In genomic region chr11:46366260-46366659, GRCh38 we compare ENCODE assay signal across 20 cellular contexts. TPM values are rescaled to one million over a fixed set of nuclear protein-coding genes. Genes with fewer than 3 reads are reported as not detected.
"Had no signal": no experiment of that assay in that cellular context is flagged by ENCODE, and none has a peak within 500 bp of the region (broad histone marks: within the 10 kb centered on the region; RNA-seq: fewer than 3 reads in every experiment).

No MANE protein-coding gene starts in this region.

- H3K27me3 Mint-ChIP-seq: activated CD4-positive, alpha-beta memory T cell treated with anti-CD3 and anti-CD28 coated beads for 36 hours; activated CD4-positive, alpha-beta T cell treated with anti-CD3 and anti-CD28 coated beads for 36 hours; natural killer cell treated with Interleukin-12 subunit alpha and Interleukin-12 subunit beta and Interleukin-15 and Interleukin-18, amount 100 ng/mL, for 72 hours had no signal

- H3K27me3 ChIP-seq: ascending aorta, esophagus muscularis mucosa, transverse colon had no signal

- H3K27ac Mint-ChIP-seq: T-helper 2 cell treated with Interferon-gamma antibody and Interleukin-4, amounts not matched to agents 5 μg/mL and 100 μg/mL, for 36 hours had no signal

- ATAC-seq: activated CD4-positive, alpha-beta T cell treated with anti-CD3 and anti-CD28 coated beads for 36 hours; natural killer cell treated with Interleukin-12 subunit alpha and Interleukin-12 subunit beta and Interleukin-15 and Interleukin-18, amount 100 ng/mL, for 72 hours had no signal

- H3K4me3 Mint-ChIP-seq: activated CD4-positive, alpha-beta memory T cell treated with anti-CD3 and anti-CD28 coated beads for 36 hours; activated CD4-positive, alpha-beta T cell treated with anti-CD3 and anti-CD28 coated beads for 36 hours; activated naive CD4-positive, alpha-beta T cell treated with anti-CD3 and anti-CD28 coated beads for 36 hours; activated T-cell treated with anti-CD3 and anti-CD28 coated beads, Interleukin-2, amount 50 U/mL, for 4 hours; mesothelial cell of epicardium; natural killer cell treated with Interleukin-12 subunit alpha and Interleukin-12 subunit beta and Interleukin-15 and Interleukin-18, amount 100 ng/mL, for 72 hours; T-helper 2 cell treated with Interferon-gamma antibody and Interleukin-4, amounts not matched to agents 5 μg/mL and 100 μg/mL, for 36 hours had no signal

- H3K4me3 ChIP-seq: ascending aorta, esophagus muscularis mucosa, transverse colon had no signal

- FAIRE-seq: endothelial cell of umbilical vein, TTC549 had no signal

- DNase-seq: activated CD4-positive, alpha-beta memory T cell treated with anti-CD3 and anti-CD28 coated beads for 36 hours; activated CD4-positive, alpha-beta T cell treated with anti-CD3 and anti-CD28 coated beads for 36 hours; activated naive CD4-positive, alpha-beta T cell treated with anti-CD3 and anti-CD28 coated beads for 36 hours; activated T-cell treated with anti-CD3 and anti-CD28 coated beads, Interleukin-2, amount 50 U/mL, for 4 hours; effector memory CD4-positive, alpha-beta T cell; immature natural killer cell; occipital lobe; stimulated activated CD4-positive, alpha-beta T cell treated with anti-CD3 and anti-CD28 coated beads, Interleukin-12 subunit alpha, Interleukin-12 subunit beta, amount 100 ng/mL, for 4 hours; stimulated activated CD4-positive, alpha-beta T cell treated with anti-CD3 and anti-CD28 coated beads, Interleukin-1b, Interleukin-23, amount 100 ng/mL, for 48 hours; stimulated activated CD8-positive, alpha-beta memory T cell treated with anti-CD3 and anti-CD28 coated beads, Interleukin-4, amount 100 ng/mL, for 48 hours; stimulated activated naive CD4-positive, alpha-beta T cell; transverse colon had no signal

- H3K36me3 ChIP-seq: transverse colon had no signal

- H3K9me3 ChIP-seq: ascending aorta, esophagus muscularis mucosa, transverse colon had no signal

- H3K27ac ChIP-seq: ascending aorta, transverse colon had no signal

- H3K36me3 Mint-ChIP-seq: natural killer cell treated with Interleukin-12 subunit alpha and Interleukin-12 subunit beta and Interleukin-15 and Interleukin-18, amount 100 ng/mL, for 72 hours had no signal

RNA-seq across cellular contexts. Expression of gene CHRM4, which starts 25.3 kb away (rescaled TPM):
- total RNA-seq: activated CD4-positive, alpha-beta memory T cell treated with anti-CD3 and anti-CD28 coated beads for 36 hours; activated naive CD4-positive, alpha-beta T cell treated with anti-CD3 and anti-CD28 coated beads for 36 hours; ascending aorta; lung microvascular endothelial cell had no signal
